ENCODE assay signal across 26 cellular contexts in the genomic region with DNA sequence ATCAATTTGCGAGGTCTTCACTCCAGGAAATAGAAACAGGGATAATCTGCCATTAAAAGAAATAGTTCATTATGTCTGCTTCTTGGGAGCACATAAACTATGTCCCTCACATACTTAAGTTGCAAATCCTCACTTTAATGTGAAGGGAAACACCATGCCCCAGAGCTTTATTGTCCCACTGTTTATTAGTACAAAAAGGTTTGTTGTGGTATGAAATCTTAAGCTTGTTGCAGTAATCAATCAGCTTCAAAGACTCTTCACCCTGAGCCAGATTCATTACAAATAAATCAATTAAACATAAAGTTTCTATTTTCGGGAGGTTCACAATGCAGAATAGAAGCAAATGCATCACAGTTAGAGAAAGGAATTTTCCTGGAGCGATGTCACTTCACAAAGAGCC.
"Had no signal": no experiment of that assay in that cellular context is flagged by ENCODE, and none has a peak within 500 bp of the region (broad histone marks: within the 10 kb centered on the region; RNA-seq: fewer than 3 reads in every experiment).

No MANE protein-coding gene starts in this region.

- H3K9me3 ChIP-seq: esophagus muscularis mucosa, gastrocnemius medialis, heart right ventricle had no signal

- H3K4me3 ChIP-seq: esophagus muscularis mucosa, gastrocnemius medialis, heart right ventricle had no signal

- DNase-seq: activated CD4-positive, alpha-beta memory T cell treated with anti-CD3 and anti-CD28 coated beads for 36 hours; activated CD4-positive, alpha-beta T cell treated with anti-CD3 and anti-CD28 coated beads for 36 hours; activated CD4-positive, alpha-beta T cell treated with anti-CD3 and anti-CD28 coated beads, Interleukin-2, amount 10 ng/mL, durations not matched to agents 24 days and 14 days; activated CD4-positive, CD25-positive, alpha-beta regulatory T cell; activated CD4-positive, CD25-positive, alpha-beta regulatory T cell treated with anti-CD3 and anti-CD28 coated beads, Interleukin-2, amount 50 U/mL, for 72 hours; activated CD8-positive, alpha-beta memory T cell treated with anti-CD3 and anti-CD28 coated beads, Interleukin-2, amount 10 ng/mL, durations not matched to agents 7 days and 5 days; activated CD8-positive, alpha-beta memory T cell treated with anti-CD3 and anti-CD28 coated beads, Interleukin-2, amount 50 U/mL, for 4 hours; activated CD8-positive, alpha-beta T cell treated with anti-CD3 and anti-CD28 coated beads, Interleukin-2, amount 10 ng/mL, durations not matched to agents 7 days and 5 days; activated gamma-delta T cell; activated naive CD4-positive, alpha-beta T cell; activated naive CD4-positive, alpha-beta T cell treated with anti-CD3 and anti-CD28 coated beads, Interleukin-2, amount 50 U/mL, for 16 hours; activated T-cell treated with anti-CD3 and anti-CD28 coated beads, Interleukin-2, amount 50 U/mL, for 1 hour; activated T-cell treated with anti-CD3 and anti-CD28 coated beads, Interleukin-2, amount 50 U/mL, for 72 hours; amniotic stem cell; anterior cingulate cortex; brain microvascular endothelial cell; cortex of kidney; dermis blood vessel endothelial cell; effector CD4-positive, alpha-beta T cell; effector memory CD8-positive, alpha-beta T cell; erythroblast; foreskin keratinocyte; gastrocnemius medialis; heart right ventricle; T-helper 2 cell had no signal

- H3K36me3 ChIP-seq: brain microvascular endothelial cell, esophagus muscularis mucosa, gastrocnemius medialis, heart right ventricle had no signal

- H3K4me1 ChIP-seq: esophagus muscularis mucosa, foreskin keratinocyte, gastrocnemius medialis, heart right ventricle had no signal

- H3K27ac ChIP-seq: brain microvascular endothelial cell, esophagus muscularis mucosa, foreskin keratinocyte, gastrocnemius medialis, heart right ventricle had no signal

- ATAC-seq: activated CD4-positive, alpha-beta T cell treated with anti-CD3 and anti-CD28 coated beads for 36 hours; activated CD8-positive, alpha-beta memory T cell treated with anti-CD3 and anti-CD28 coated beads, Interleukin-2, amount 10 ng/mL, durations not matched to agents 7 days and 5 days; activated CD8-positive, alpha-beta T cell treated with anti-CD3 and anti-CD28 coated beads, Interleukin-2, amount 10 ng/mL, durations not matched to agents 7 days and 5 days; activated T-cell treated with anti-CD3 and anti-CD28 coated beads, Interleukin-2, amount 50 U/mL, for 72 hours; effector memory CD8-positive, alpha-beta T cell; foreskin keratinocyte; gastrocnemius medialis; heart right ventricle had no signal

- H3K27me3 ChIP-seq: brain microvascular endothelial cell, foreskin keratinocyte, gastrocnemius medialis had no signal
